ENCODE assay signal across 1 cellular context in genomic region chr19:2168619-2169424, GRCh38.
TF ChIP-seq lines count a peak whose summit lies in the region.

No MANE protein-coding gene starts in this region.

TF ChIP-seq in HEK293, 187 proteins besides CTCF, POLR2A, EP300 and RAD21 (continued from another document and continues in another):
- TF ChIP-seq PRDM10 (tag by site-specific recombination; IDR thresholded peaks at IDR 0.05) (peak; percentile 64), OVOL3 (tag by site-specific recombination; IDR thresholded peaks at IDR 0.05) (no peak), GLI2 (tag by site-specific recombination; IDR thresholded peaks at IDR 0.05; ENCODE audit: borderline replicate concordance, low read depth) (no peak), ZNF223 (tag by site-specific recombination; IDR thresholded peaks at IDR 0.05) (0 out of 2 replicates have a peak, but pooled peaks have one; percentile 15), KLF10 (tag by site-specific recombination; IDR thresholded peaks at IDR 0.05) (peak; percentile 53; the same call in 1 of the 2 replicates), GLIS2 (tag by site-specific recombination; IDR thresholded peaks at IDR 0.05) (0 out of 2 replicates have a peak, but pooled peaks have one; percentile 30), IKZF3 (tag by site-specific recombination; IDR thresholded peaks at IDR 0.05) (peak; percentile 38; the same call in 1 of the 2 replicates), RBAK (tag by site-specific recombination; IDR thresholded peaks at IDR 0.05) (no peak), ZNF335 (tag by site-specific recombination; conservative IDR thresholded peaks at IDR 0.05) (peak; percentile 38), ZNF324 (tag by site-specific recombination; IDR thresholded peaks at IDR 0.05) (no peak), ZNF621 (tag by site-specific recombination; IDR thresholded peaks at IDR 0.05) (no peak), GLIS1 (tag by site-specific recombination; IDR thresholded peaks at IDR 0.05) (peak; percentile 81), ZNF558 (tag by site-specific recombination; IDR thresholded peaks at IDR 0.05) (no peak), ZNF660 (tag by site-specific recombination; IDR thresholded peaks at IDR 0.05) (0 out of 2 replicates have a peak, but pooled peaks have one; percentile 88), ZXDB (tag by site-specific recombination; IDR thresholded peaks at IDR 0.05) (0 out of 2 replicates have a peak, but pooled peaks have one; percentile 16), ZNF639 (tag by site-specific recombination; IDR thresholded peaks at IDR 0.05) (peak; percentile 47), TSHZ1 (tag by site-specific recombination; IDR thresholded peaks at IDR 0.05; ENCODE audit: borderline replicate concordance) (0 out of 2 replicates have a peak, but pooled peaks have one; percentile 18), KLF16 (tag by site-specific recombination; IDR thresholded peaks at IDR 0.05) (no peak; the same call in 1 of the 2 replicates), ZBTB48 (tag by site-specific recombination; IDR thresholded peaks at IDR 0.05) (peak; percentile 18; the same call in 1 of the 2 replicates), ZNF184 (tag by site-specific recombination; IDR thresholded peaks at IDR 0.05) (peak; percentile 36; the same call in 1 of the 2 replicates), ZNF510 (tag by site-specific recombination; IDR thresholded peaks at IDR 0.05; ENCODE audit: insufficient replicate concordance) (no peak), ZNF518A (tag by site-specific recombination; conservative IDR thresholded peaks at IDR 0.05; ENCODE audit: low read depth) (no peak), SETDB1 (IDR thresholded peaks at IDR 0.05; ENCODE audit: insufficient read length, low read length) (no peak), SP7 (tag by site-specific recombination; IDR thresholded peaks at IDR 0.05) (peak; percentile 95), ZNF10 (tag by site-specific recombination; IDR thresholded peaks at IDR 0.05) (no peak), SCRT1 (tag by site-specific recombination; IDR thresholded peaks at IDR 0.05; ENCODE audit: borderline replicate concordance) (peak; percentile 71; the same call in 1 of the 2 replicates), ZNF398 (tag by site-specific recombination; IDR thresholded peaks at IDR 0.05) (peak; percentile 75), ZNF555 (tag by site-specific recombination; conservative IDR thresholded peaks at IDR 0.05) (no peak), ZBTB20 (tag by site-specific recombination; IDR thresholded peaks at IDR 0.05) (0 out of 2 replicates have a peak, but pooled peaks have one; percentile 46), ZNF404 (tag by site-specific recombination; IDR thresholded peaks at IDR 0.05) (no peak), ZNF24 (tag by site-specific recombination; IDR thresholded peaks at IDR 0.05) (peak; percentile 53; the same call in 1 of the 2 replicates), ZNF501 (tag by site-specific recombination; IDR thresholded peaks at IDR 0.05) (no peak), ZFP69B (tag by site-specific recombination; IDR thresholded peaks at IDR 0.05) (0 out of 2 replicates have a peak, but pooled peaks have one; percentile 43), ZNF214 (tag by site-specific recombination; IDR thresholded peaks at IDR 0.05; ENCODE audit: borderline replicate concordance) (no peak), ZNF692 (tag by site-specific recombination; IDR thresholded peaks at IDR 0.05) (peak; percentile 68; the same call in 1 of the 2 replicates), ZNF133 (tag by site-specific recombination; IDR thresholded peaks at IDR 0.05) (no peak), ZNF76 (tag by site-specific recombination; IDR thresholded peaks at IDR 0.05; ENCODE audit: borderline replicate concordance, low read depth) (no peak), ZNF629 (tag by site-specific recombination; IDR thresholded peaks at IDR 0.05) (peak; percentile 83), KLF8 (tag by site-specific recombination; IDR thresholded peaks at IDR 0.05) (peak; percentile 93)
- TF ChIP-seq, protein P1, sequence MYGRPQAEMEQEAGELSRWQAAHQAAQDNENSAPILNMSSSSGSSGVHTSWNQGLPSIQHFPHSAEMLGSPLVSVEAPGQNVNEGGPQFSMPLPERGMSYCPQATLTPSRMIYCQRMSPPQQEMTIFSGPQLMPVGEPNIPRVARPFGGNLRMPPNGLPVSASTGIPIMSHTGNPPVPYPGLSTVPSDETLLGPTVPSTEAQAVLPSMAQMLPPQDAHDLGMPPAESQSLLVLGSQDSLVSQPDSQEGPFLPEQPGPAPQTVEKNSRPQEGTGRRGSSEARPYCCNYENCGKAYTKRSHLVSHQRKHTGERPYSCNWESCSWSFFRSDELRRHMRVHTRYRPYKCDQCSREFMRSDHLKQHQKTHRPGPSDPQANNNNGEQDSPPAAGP (tag by site-specific recombination; IDR thresholded peaks at IDR 0.05) = peak; percentile 73
- TF ChIP-seq, protein P2, sequence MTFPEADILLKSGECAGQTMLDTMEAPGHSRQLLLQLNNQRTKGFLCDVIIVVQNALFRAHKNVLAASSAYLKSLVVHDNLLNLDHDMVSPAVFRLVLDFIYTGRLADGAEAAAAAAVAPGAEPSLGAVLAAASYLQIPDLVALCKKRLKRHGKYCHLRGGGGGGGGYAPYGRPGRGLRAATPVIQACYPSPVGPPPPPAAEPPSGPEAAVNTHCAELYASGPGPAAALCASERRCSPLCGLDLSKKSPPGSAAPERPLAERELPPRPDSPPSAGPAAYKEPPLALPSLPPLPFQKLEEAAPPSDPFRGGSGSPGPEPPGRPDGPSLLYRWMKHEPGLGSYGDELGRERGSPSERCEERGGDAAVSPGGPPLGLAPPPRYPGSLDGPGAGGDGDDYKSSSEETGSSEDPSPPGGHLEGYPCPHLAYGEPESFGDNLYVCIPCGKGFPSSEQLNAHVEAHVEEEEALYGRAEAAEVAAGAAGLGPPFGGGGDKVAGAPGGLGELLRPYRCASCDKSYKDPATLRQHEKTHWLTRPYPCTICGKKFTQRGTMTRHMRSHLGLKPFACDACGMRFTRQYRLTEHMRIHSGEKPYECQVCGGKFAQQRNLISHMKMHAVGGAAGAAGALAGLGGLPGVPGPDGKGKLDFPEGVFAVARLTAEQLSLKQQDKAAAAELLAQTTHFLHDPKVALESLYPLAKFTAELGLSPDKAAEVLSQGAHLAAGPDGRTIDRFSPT (tag by site-specific recombination; IDR thresholded peaks at IDR 0.05) = peak; percentile 99
